ENCODE assay signal across 15 cellular contexts in the genomic region with DNA sequence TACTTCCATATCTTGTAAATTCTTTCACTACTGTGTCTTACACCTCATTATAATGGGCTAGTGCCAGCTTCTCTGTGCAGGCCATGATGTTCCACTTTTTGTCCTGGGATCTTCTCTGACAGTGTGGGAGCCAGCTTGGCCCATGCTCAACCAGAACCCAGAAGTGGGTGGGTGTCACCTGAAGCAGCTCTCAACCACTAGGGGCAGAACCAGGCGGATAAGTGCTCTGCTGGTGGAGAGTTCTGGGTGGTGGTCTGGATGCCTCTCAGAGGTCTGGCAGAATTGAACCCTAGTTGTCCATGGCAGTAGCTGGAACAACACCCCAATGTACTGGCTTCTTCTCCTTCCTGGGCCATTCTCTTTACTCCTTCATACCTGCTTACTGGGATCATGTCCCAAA.
"Had no signal": no experiment of that assay in that cellular context is flagged by ENCODE, and none has a peak within 500 bp of the region (broad histone marks: within the 10 kb centered on the region; RNA-seq: fewer than 3 reads in every experiment).

No MANE protein-coding gene starts in this region.

- H3K27me3 Mint-ChIP-seq: activated B cell treated with CpG ODN at 0.5 μM for 24 hours; activated CD4-positive, alpha-beta T cell treated with anti-CD3 and anti-CD28 coated beads, Interleukin-2, amount 10 ng/mL, durations not matched to agents 24 days and 14 days; activated naive CD8-positive, alpha-beta T cell treated with anti-CD3 and anti-CD28 coated beads, Interleukin-2, amount 50 U/mL, for 24 hours had no signal

- H3K27ac ChIP-seq: esophagus squamous epithelium, heart left ventricle, left ventricle myocardium inferior, psoas muscle, sigmoid colon, upper lobe of left lung had no signal

- H3K4me3 ChIP-seq: esophagus squamous epithelium, heart left ventricle, left ventricle myocardium inferior, psoas muscle, sigmoid colon, upper lobe of left lung had no signal

- H3K9me3 ChIP-seq: esophagus squamous epithelium, psoas muscle had no signal

- H3K36me3 ChIP-seq: esophagus squamous epithelium, heart left ventricle, left ventricle myocardium inferior, sigmoid colon, upper lobe of left lung had no signal

- H3K9me3 Mint-ChIP-seq: activated CD4-positive, alpha-beta T cell treated with anti-CD3 and anti-CD28 coated beads, Interleukin-2, amount 10 ng/mL, durations not matched to agents 24 days and 14 days had no signal

- H3K27me3 ChIP-seq: esophagus squamous epithelium, sigmoid colon, upper lobe of left lung had no signal

- ATAC-seq: activated naive CD8-positive, alpha-beta T cell treated with anti-CD3 and anti-CD28 coated beads, Interleukin-2, amount 50 U/mL, for 24 hours; heart left ventricle; psoas muscle had no signal

- H3K4me3 Mint-ChIP-seq: activated B cell treated with CpG ODN at 0.5 μM for 24 hours; activated CD4-positive, alpha-beta T cell treated with anti-CD3 and anti-CD28 coated beads, Interleukin-2, amount 10 ng/mL, durations not matched to agents 24 days and 14 days; activated naive CD8-positive, alpha-beta T cell treated with anti-CD3 and anti-CD28 coated beads, Interleukin-2, amount 50 U/mL, for 24 hours; nephron had no signal

- H3K4me1 ChIP-seq: esophagus squamous epithelium, heart left ventricle, left ventricle myocardium inferior, psoas muscle, sigmoid colon, upper lobe of left lung had no signal

- H3K4me1 Mint-ChIP-seq: activated B cell treated with CpG ODN at 0.5 μM for 24 hours; activated CD4-positive, alpha-beta T cell treated with anti-CD3 and anti-CD28 coated beads, Interleukin-2, amount 10 ng/mL, durations not matched to agents 24 days and 14 days; activated naive CD8-positive, alpha-beta T cell treated with anti-CD3 and anti-CD28 coated beads, Interleukin-2, amount 50 U/mL, for 24 hours; nephron had no signal

- DNase-seq: activated B cell treated with CpG ODN at 0.5 μM for 24 hours; activated CD4-positive, alpha-beta T cell treated with anti-CD3 and anti-CD28 coated beads, Interleukin-2, amount 10 ng/mL, durations not matched to agents 24 days and 14 days; activated CD8-positive, alpha-beta memory T cell treated with anti-CD3 and anti-CD28 coated beads for 24 hours; activated naive CD4-positive, alpha-beta T cell treated with Interleukin-2 at 50 U/mL for 16 hours; activated naive CD8-positive, alpha-beta T cell treated with anti-CD3 and anti-CD28 coated beads, Interleukin-2, amount 50 U/mL, for 24 hours; esophagus squamous epithelium; foreskin fibroblast; heart left ventricle; left ventricle myocardium inferior; mesenchymal stem cell; psoas muscle; sigmoid colon; stimulated activated naive CD4-positive, alpha-beta T cell treated with Interleukin-2 at 50 U/mL for 16 hours; upper lobe of left lung had no signal

- H3K27ac Mint-ChIP-seq: activated B cell treated with CpG ODN at 0.5 μM for 24 hours; activated CD4-positive, alpha-beta T cell treated with anti-CD3 and anti-CD28 coated beads, Interleukin-2, amount 10 ng/mL, durations not matched to agents 24 days and 14 days; activated naive CD8-positive, alpha-beta T cell treated with anti-CD3 and anti-CD28 coated beads, Interleukin-2, amount 50 U/mL, for 24 hours; nephron had no signal
